8 cellular contexts compared by ENCODE assay signal in the genomic region with DNA sequence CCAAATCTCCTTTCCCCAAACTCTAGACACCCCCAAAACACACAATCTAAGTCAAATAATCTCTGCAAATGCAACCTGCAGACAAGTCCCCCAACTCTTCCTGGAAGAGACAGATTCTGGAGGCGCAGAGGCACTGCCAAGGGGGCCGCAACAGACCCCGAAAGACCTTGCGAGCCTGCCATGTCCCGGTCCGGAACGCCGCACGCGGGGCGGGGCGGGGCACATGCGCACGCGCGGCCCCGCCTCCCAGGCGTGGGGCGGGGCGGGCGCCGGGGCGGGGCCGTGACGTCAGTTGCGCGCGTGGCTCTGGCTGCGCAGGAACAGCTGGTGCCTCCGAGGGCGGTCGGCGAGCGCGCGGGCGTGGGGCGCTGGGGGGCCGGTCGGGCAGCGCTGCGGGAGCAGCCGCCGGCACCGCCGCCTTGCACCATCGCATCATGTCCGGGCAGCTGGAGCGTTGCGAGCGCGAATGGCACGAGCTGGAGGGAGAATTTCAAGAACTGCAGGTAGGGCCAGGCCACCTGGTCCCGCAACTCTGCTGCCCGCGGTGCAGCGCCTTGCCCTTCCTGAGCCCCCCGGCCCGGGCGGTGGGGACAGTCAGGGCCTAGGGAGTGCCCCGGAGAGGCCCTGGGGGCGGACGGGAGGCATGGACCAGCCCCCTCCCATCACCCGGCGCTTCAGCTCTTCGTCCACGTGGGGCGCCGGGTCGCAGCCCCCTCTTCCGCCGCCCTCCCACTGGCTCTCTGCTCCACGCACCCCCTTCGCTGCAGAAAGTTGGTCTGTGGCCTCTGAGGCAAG. TPM values are rescaled to one million over a fixed set of nuclear protein-coding genes. Genes with fewer than 3 reads are reported as not detected.
A peak's percentile ranks its signal among the peaks of the same experiment; 100 is the strongest.
DNase-seq lines count a peak whose midpoint lies in the region; ATAC-seq, FAIRE-seq and TF ChIP-seq lines count a peak whose summit lies in the region.

Gene TMEM120B, plus strand, starts transcription at position 291 of the 795 bp plus-strand sequence. Its CDS starts 144 bp downstream, at position 435.

- peak within 1 kb of the TSS; percentile 89 to 98 for H3K4me3 ChIP-seq in kidney (ENCODE audit: low read length in 2 of 2)

- peak; percentile 57 to 77 for DNase-seq in NCI-H524 (lab: John Stamatoyannopoulos, UW)
- DNase-seq in NCI-H524 treated with DMSO at 0.1 percent for 48 hours (lab: John Stamatoyannopoulos, UW), result no peak
- DNase-seq in NCI-H128 (lab: John Stamatoyannopoulos, UW; ENCODE audit: unreplicated experiment), result peak; percentile 52
- DNase-seq in activated CD4-positive, CD25-positive, alpha-beta regulatory T cell treated with anti-CD3 and anti-CD28 coated beads, Interleukin-2, amount 50 U/mL, for 16 hours (ENCODE audit: low read depth, low spot score), result peak; percentile 69
- peak; percentile 81 for DNase-seq in central memory CD4-positive, alpha-beta T cell
- peak; percentile 96 for DNase-seq in kidney
- peak; percentile 69 to 70 for DNase-seq in stimulated activated CD4-positive, alpha-beta T cell treated with anti-CD3 and anti-CD28 coated beads, Interleukin-15, amount 100 ng/mL, for 48 hours (ENCODE audit: low read depth in 2 of 2)

- intact Hi-C loops in kidney (cut with DNase I), result no loop called here

- no peak for FAIRE-seq in kidney (lab: Jason Lieb, UNC)

- peak within 1 kb of the TSS; percentile 93 to 99 for H3K9ac ChIP-seq in kidney (ENCODE audit: low read length in 2 of 2)

- peaks cover 6 to 14% of the 10 kb centered on the region in 2 donors for H3K4me1 ChIP-seq in kidney (ENCODE audit: control insufficient read depth in 1 of 2, insufficient read depth in 1 of 2, low read depth in 1 of 2, low read length in 2 of 2)

- peak within 1 kb of the TSS; percentile 91 to 97 for H3K27ac ChIP-seq in kidney (ENCODE audit: low read depth in 2 of 2, low read length in 2 of 2)

- ATAC-seq in HG02678 (IDR thresholded peaks at IDR 0.05; ENCODE audit: unreplicated experiment), result peak; percentile 82

- H3K36me3 ChIP-seq in kidney (ENCODE audit: control insufficient read depth in 1 of 2, insufficient read depth in 2 of 2, low read length in 2 of 2), result no peaks in the 10 kb centered on the region

- H3K9me3 ChIP-seq in kidney (ENCODE audit: control insufficient read depth in 1 of 2, low read length in 2 of 2), result no peaks in the 10 kb centered on the region

- TF ChIP-seq CTCF in kidney (IDR thresholded peaks at IDR 0.05; ENCODE audit: borderline replicate concordance, extremely low read depth, insufficient read depth), result no peak

RNA-seq across cellular contexts. Expression of gene TMEM120B, which starts in this region (rescaled TPM):
- 14.2 TPM for total RNA-seq in kidney
- 9.0 TPM for polyA plus RNA-seq in kidney (ENCODE audit: insufficient read depth, low read depth, low replicate concordance)
